In genomic region chr14:102046337-102047278, GRCh38 we compare ENCODE assay signal across 8 cellular contexts. TPM values are rescaled to one million over a fixed set of nuclear protein-coding genes. Genes with fewer than 3 reads are reported as not detected.
A peak's percentile ranks its signal among the peaks of the same experiment; 100 is the strongest.
DNase-seq lines count a peak whose midpoint lies in the region; ATAC-seq and TF ChIP-seq lines count a peak whose summit lies in the region.

No MANE protein-coding gene starts in this region.

- ATAC-seq in mucosa of descending colon, result peak; percentile 98
- no peak for ATAC-seq in HG02938 (IDR thresholded peaks at IDR 0.05; ENCODE audit: unreplicated experiment)
- no peak for ATAC-seq in GM19455 (IDR thresholded peaks at IDR 0.05; ENCODE audit: unreplicated experiment)

- H3K4me3 ChIP-seq in epithelial cell of proximal tubule (ENCODE audit: low read depth, low read length), result no peak overlapping the region
- H3K4me3 ChIP-seq in mucosa of descending colon, result no peak overlapping the region

- intact Hi-C loops in mucosa of descending colon (cut with DNase I, micrococcal nuclease), result loop anchor here (10.0 kb wide), 1 partner anchor 48 kb away; no protein-coding TSS in a partner anchor

- DNase-seq in DMS79 (lab: John Stamatoyannopoulos, UW) (peak; percentile 92), HuH-7.5 (ENCODE audit: low spot score) (peak; percentile 73), SW 1271 (lab: John Stamatoyannopoulos, UW) (peak; percentile 52 to 56), epithelial cell of proximal tubule (ENCODE audit: low read depth) (no peak), mucosa of descending colon (peak; percentile 89 to 92 (median 89)), GM19240 (ENCODE audit: insufficient read length, low spot score) (no peak)

- H3K9me3 ChIP-seq in mucosa of descending colon, result no peaks in the 10 kb centered on the region

- TF ChIP-seq CTCF in epithelial cell of proximal tubule (conservative IDR thresholded peaks at IDR 0.05; ENCODE audit: low read depth, low read length) (peak; percentile 28), mucosa of descending colon (IDR thresholded peaks at IDR 0.05) (peak; percentile 40)

- peaks cover 2% of the 10 kb centered on the region for H3K4me1 ChIP-seq in mucosa of descending colon (ENCODE audit: low read depth)

- H3K36me3 ChIP-seq in mucosa of descending colon (ENCODE audit: low read depth), result peaks cover 50% of the 10 kb centered on the region

RNA-seq across cellular contexts. Expression of gene HSP90AA1, which starts 40.2 kb away (rescaled TPM):
- total RNA-seq in epithelial cell of proximal tubule (615 and 1,253 TPM in 2 replicates), mucosa of descending colon (100 to 1,000 TPM; 231 to 367 (median 252) TPM)

Comparison
In these comparisons a context has a peak if more than half of its experiments do, and no peak if none do; other contexts are left out.
1. DNase-seq: peak in DMS79 (single experiment), HuH-7.5 (single experiment), SW 1271 (2 of 2) and mucosa of descending colon (3 of 3); none in epithelial cell of proximal tubule (single experiment) and GM19240 (single experiment).